In the genomic region with DNA sequence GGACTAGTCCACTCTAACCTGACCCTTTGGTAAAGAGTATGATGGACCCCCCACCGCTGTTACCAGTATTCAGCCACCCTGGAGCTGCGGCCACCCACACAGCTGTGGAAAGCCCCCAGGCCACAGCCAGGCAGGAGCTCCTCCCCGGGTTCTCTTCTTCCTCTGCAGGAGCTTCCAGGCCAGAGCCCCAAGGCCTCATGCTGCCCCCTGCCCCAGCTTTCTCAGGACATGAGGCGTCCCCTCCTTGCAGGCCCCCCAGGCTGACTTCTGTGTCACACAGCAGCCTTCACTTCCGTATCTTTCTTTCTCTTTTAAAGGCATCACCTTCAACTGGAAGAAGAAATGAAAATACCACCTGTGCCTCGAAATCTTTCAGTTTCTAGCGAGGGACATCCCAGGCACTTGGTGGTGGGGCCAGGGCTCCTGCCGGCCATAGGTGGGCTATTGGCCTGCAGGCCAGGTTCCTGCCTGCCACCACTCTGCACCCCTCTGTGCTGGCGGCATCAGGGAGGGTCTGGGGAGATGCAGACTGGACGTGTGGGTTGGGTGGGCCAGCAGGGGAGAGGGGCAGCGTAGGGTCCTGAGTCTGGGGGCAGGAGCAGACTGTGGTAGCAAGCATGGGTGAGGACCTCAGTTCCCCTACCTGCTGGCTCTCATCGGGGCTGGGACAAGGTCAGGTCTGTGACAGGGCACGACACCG, we compare ENCODE assay signal across 8 cellular contexts. TPM values are rescaled to one million over a fixed set of nuclear protein-coding genes. Genes with fewer than 3 reads are reported as not detected.
DNase-seq lines count a peak whose midpoint lies in the region; ATAC-seq and TF ChIP-seq lines count a peak whose summit lies in the region.

No MANE protein-coding gene starts in this region.

- H3K4me2 ChIP-seq in DND-41 (ENCODE audit: insufficient read depth, low read length) (no peak overlapping the region), KMS-11 (peak overlapping the region; percentile 99)

- peak overlapping the region; percentile 27; the same call in 1 of the 2 replicates for H3K27ac ChIP-seq in DND-41 (ENCODE audit: low read length)
- H3K27ac ChIP-seq in KMS-11 = peak overlapping the region; percentile 95
- peak overlapping the region in 2 of 5 donors; percentile 54 to 83 for H3K27ac ChIP-seq in adrenal gland

- peaks cover 100% of the 10 kb centered on the region for H3K79me2 ChIP-seq in DND-41 (ENCODE audit: insufficient read depth, low read length)
- peaks cover 100% of the 10 kb centered on the region for H3K79me2 ChIP-seq in KMS-11 (ENCODE audit: insufficient read depth, low read depth)

- peaks cover 98% of the 10 kb centered on the region for H4K20me1 ChIP-seq in DND-41 (ENCODE audit: insufficient read depth, low read length)
- H4K20me1 ChIP-seq in KMS-11 (ENCODE audit: insufficient read depth) = peaks cover 14% of the 10 kb centered on the region; the same call in 1 of the 2 replicates

- peaks cover 34 to 69% (median 45%) of the 10 kb centered on the region in 3 donors for H3K27me3 Mint-ChIP-seq in immature natural killer cell (ENCODE audit: low read depth in 3 of 3)

- H3K9me3 Mint-ChIP-seq in immature natural killer cell = no peaks in the 10 kb centered on the region

- no peak overlapping the region for H3K9ac ChIP-seq in DND-41 (ENCODE audit: low read depth, low read length)
- peak overlapping the region; percentile 82; the same call in 1 of the 2 replicates for H3K9ac ChIP-seq in KMS-11

- no peak overlapping the region for H3K4me3 ChIP-seq in DND-41 (ENCODE audit: low read depth in 1 of 2, low read length in 2 of 2)
- H3K4me3 ChIP-seq in KMS-11 (IDR thresholded peaks at IDR 0.05; ENCODE audit: insufficient read depth, low read depth, low read length) = no peak overlapping the region
- no peak overlapping the region for H3K4me3 ChIP-seq in adrenal gland

- peaks cover 100% of the 10 kb centered on the region in 2 donors for H3K4me1 Mint-ChIP-seq in immature natural killer cell

- peak overlapping the region; percentile 70 to 85 (median 80) for H3K4me3 Mint-ChIP-seq in immature natural killer cell

- H2AFZ ChIP-seq in DND-41 (ENCODE audit: low read depth, low read length) = no peak overlapping the region
- H2AFZ ChIP-seq in KMS-11 (ENCODE audit: low read depth) = no peak overlapping the region

- TF ChIP-seq CTCF in DND-41 (IDR thresholded peaks at IDR 0.05; ENCODE audit: borderline replicate concordance, extremely low read depth, low read length, poor library complexity, severe bottlenecking) = no peak
- TF ChIP-seq CTCF in KMS-11 (conservative IDR thresholded peaks at IDR 0.05; ENCODE audit: low read depth, low read length) = no peak
- TF ChIP-seq CTCF in adrenal gland (IDR thresholded peaks at IDR 0.05) = no peak

- no peaks in the 10 kb centered on the region for H3K27me3 ChIP-seq in DND-41 (ENCODE audit: insufficient read depth, low read length, poor library complexity)
- no peaks in the 10 kb centered on the region for H3K27me3 ChIP-seq in KMS-11 (ENCODE audit: insufficient read depth, low read depth)
- no peaks in the 10 kb centered on the region for H3K27me3 ChIP-seq in adrenal gland

- H3K36me3 Mint-ChIP-seq in immature natural killer cell = no peaks in the 10 kb centered on the region

- peak overlapping the region; percentile 92 to 96 (median 95) for H3K27ac Mint-ChIP-seq in immature natural killer cell

- H3K4me1 ChIP-seq in DND-41 (ENCODE audit: insufficient read depth, low read length) (peaks cover 31% of the 10 kb centered on the region; the same call in 1 of the 2 replicates), KMS-11 (ENCODE audit: low read depth, poor library complexity, severe bottlenecking) (peaks cover 95% of the 10 kb centered on the region), adrenal gland (replicated peaks in 1 of 2) (peaks cover 6 to 58% of the 10 kb centered on the region in 2 donors)

- no peaks in the 10 kb centered on the region for H3K9me3 ChIP-seq in DND-41 (ENCODE audit: insufficient read depth, low read length, severe bottlenecking)
- H3K9me3 ChIP-seq in adrenal gland (replicated peaks in 1 of 3) = no peaks in the 10 kb centered on the region

- ATAC-seq in DND-41 (ENCODE audit: insufficient read depth, low read depth) (no peak), GM19397 (IDR thresholded peaks at IDR 0.05; ENCODE audit: unreplicated experiment) (peak; percentile 38)

- intact Hi-C loops in adrenal gland (cut with DNase I) = no loop called here

- DNase-seq in DND-41 = no peak
- DNase-seq in immature natural killer cell = no peak
- no peak for DNase-seq in ecto neural progenitor cell (ENCODE audit: low spot score)
- DNase-seq in NCI-H2107 treated with DMSO at 0.1 percent for 48 hours (lab: John Stamatoyannopoulos, UW; ENCODE audit: unreplicated experiment) = no peak
- no peak for DNase-seq in adrenal gland
- DNase-seq in dermis blood vessel endothelial cell = no peak

- WGBS in adrenal gland, 4 donors = 64 to 84% (median 79%) methylated on average over 11 to 14 of the region's 14 CpGs

- no peak for TF ChIP-seq POLR2A in adrenal gland (IDR thresholded peaks at IDR 0.05)

- H3K36me3 ChIP-seq in DND-41 (ENCODE audit: insufficient read depth, low read length) (peaks cover 69% of the 10 kb centered on the region), KMS-11 (ENCODE audit: insufficient read depth) (peaks cover 3% of the 10 kb centered on the region; the same call in 1 of the 2 replicates), adrenal gland (replicated peaks in 1 of 2) (peaks cover 0 to 4% of the 10 kb centered on the region in 2 donors)

RNA-seq across cellular contexts. Expression of gene KLF13, which starts 19.9 kb away (rescaled TPM):
- 10 to 100 TPM; 24.7 to 89.9 (median 47.2) TPM for polyA plus RNA-seq in immature natural killer cell
- 10 to 100 TPM; 19.9 to 65.9 (median 37.8) TPM for total RNA-seq in adrenal gland
- polyA plus RNA-seq in adrenal gland = 10 to 100 TPM; 17.3 to 33.5 (median 21.0) TPM
- total RNA-seq in dermis blood vessel endothelial cell = 35.2 and 41.8 TPM in 2 replicates
